8 cellular contexts compared by ENCODE assay signal in genomic region chr18:79523221-79523737, GRCh38.
A peak's percentile ranks its signal among the peaks of the same experiment; 100 is the strongest.
DNase-seq lines count a peak whose midpoint lies in the region; ATAC-seq lines count a peak whose summit lies in the region.

No MANE protein-coding gene starts in this region.

- ATAC-seq in GM19452 (IDR thresholded peaks at IDR 0.05; ENCODE audit: unreplicated experiment), result peak; percentile 39
- peak; percentile 41 for ATAC-seq in HG03378 (IDR thresholded peaks at IDR 0.05; ENCODE audit: unreplicated experiment)

- peak; percentile 69 for DNase-seq in activated T-cell treated with anti-CD3 and anti-CD28 coated beads, Interleukin-2, amount 50 U/mL, for 1 hour
- DNase-seq in stimulated activated CD4-positive, alpha-beta T cell treated with anti-CD3 and anti-CD28 coated beads, Interleukin-12 subunit alpha, Interleukin-12 subunit beta, amount 100 ng/mL, for 48 hours (ENCODE audit: low read depth in 2 of 3, low spot score in 1 of 3), result peak; percentile 62 to 72 (median 65)
- DNase-seq in midbrain (lab: John Stamatoyannopoulos, UW), result no peak
- no peak for DNase-seq in NCI-H510A treated with DMSO at 0.1 percent for 48 hours (lab: John Stamatoyannopoulos, UW)
- DNase-seq in NCI-H146 treated with DMSO at 0.1 percent for 48 hours (lab: John Stamatoyannopoulos, UW; ENCODE audit: unreplicated experiment), result no peak
- no peak for DNase-seq in NCI-H2196 (lab: John Stamatoyannopoulos, UW; ENCODE audit: unreplicated experiment)

Comparison
In these comparisons a context has a peak if more than half of its experiments do, and no peak if none do; other contexts are left out.
1. DNase-seq: peak in activated T-cell treated with anti-CD3 and anti-CD28 coated beads, Interleukin-2, amount 50 U/mL, for 1 hour (single experiment) and stimulated activated CD4-positive, alpha-beta T cell treated with anti-CD3 and anti-CD28 coated beads, Interleukin-12 subunit alpha, Interleukin-12 subunit beta, amount 100 ng/mL, for 48 hours (3 of 3); none in midbrain (single experiment), NCI-H510A treated with DMSO at 0.1 percent for 48 hours (single experiment), NCI-H146 treated with DMSO at 0.1 percent for 48 hours (single experiment) and NCI-H2196 (single experiment).